ENCODE assay signal across 8 cellular contexts in genomic region chr11:68003846-68004550, GRCh38. TPM values are rescaled to one million over a fixed set of nuclear protein-coding genes. Genes with fewer than 3 reads are reported as not detected.
DNase-seq lines count a peak whose midpoint lies in the region; ATAC-seq lines count a peak whose summit lies in the region.

A gene with protein sequence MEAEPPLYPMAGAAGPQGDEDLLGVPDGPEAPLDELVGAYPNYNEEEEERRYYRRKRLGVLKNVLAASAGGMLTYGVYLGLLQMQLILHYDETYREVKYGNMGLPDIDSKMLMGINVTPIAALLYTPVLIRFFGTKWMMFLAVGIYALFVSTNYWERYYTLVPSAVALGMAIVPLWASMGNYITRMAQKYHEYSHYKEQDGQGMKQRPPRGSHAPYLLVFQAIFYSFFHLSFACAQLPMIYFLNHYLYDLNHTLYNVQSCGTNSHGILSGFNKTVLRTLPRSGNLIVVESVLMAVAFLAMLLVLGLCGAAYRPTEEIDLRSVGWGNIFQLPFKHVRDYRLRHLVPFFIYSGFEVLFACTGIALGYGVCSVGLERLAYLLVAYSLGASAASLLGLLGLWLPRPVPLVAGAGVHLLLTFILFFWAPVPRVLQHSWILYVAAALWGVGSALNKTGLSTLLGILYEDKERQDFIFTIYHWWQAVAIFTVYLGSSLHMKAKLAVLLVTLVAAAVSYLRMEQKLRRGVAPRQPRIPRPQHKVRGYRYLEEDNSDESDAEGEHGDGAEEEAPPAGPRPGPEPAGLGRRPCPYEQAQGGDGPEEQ (minus strand): TSS chr11:68004097. CDS start chr11:68004043, 54 bp downstream.

- peak; percentile 57 for ATAC-seq in HG03139 (IDR thresholded peaks at IDR 0.05; ENCODE audit: unreplicated experiment)
- ATAC-seq in esophagus mucosa = peak; percentile 85
- ATAC-seq in naive thymus-derived CD4-positive, alpha-beta T cell = peak; percentile 93
- ATAC-seq in stimulated activated naive B cell treated with anti-CD40 and anti-IgM and Interleukin-4, amounts not matched to agents 10 μg/mL and 1 μg/mL and 100 μg/mL, for 72 hours (replicated peaks) = peak; percentile 79 to 84

- no peaks in the 10 kb centered on the region for H3K36me3 Mint-ChIP-seq in naive thymus-derived CD4-positive, alpha-beta T cell
- H3K36me3 Mint-ChIP-seq in stimulated activated naive B cell treated with anti-CD40 and anti-IgM and Interleukin-4, amounts not matched to agents 10 μg/mL and 1 μg/mL and 100 μg/mL, for 72 hours = peaks cover 5 to 10% of the 10 kb centered on the region in 2 donors

- peak; percentile 67 for DNase-seq in NK-92 treated with Interleukin-12 subunit alpha and Interleukin-12 subunit beta, amount 100 ng/mL, for 24 hours (lab: John Stamatoyannopoulos, UW)
- DNase-seq in NK-92 (lab: John Stamatoyannopoulos, UW; ENCODE audit: unreplicated experiment) = no peak
- peak; percentile 93 for DNase-seq in OCI-M1 (lab: John Stamatoyannopoulos, UW)
- peak; percentile 55 for DNase-seq in activated T-cell treated with anti-CD3 and anti-CD28 coated beads for 4 hours
- peak; percentile 54 to 85 (median 69) for DNase-seq in naive thymus-derived CD4-positive, alpha-beta T cell
- peak; percentile 82 for DNase-seq in stimulated activated naive B cell treated with anti-CD40 and anti-IgM and Interleukin-4, amounts not matched to agents 10 μg/mL and 1 μg/mL and 100 μg/mL, for 72 hours

- H3K9me3 ChIP-seq in naive thymus-derived CD4-positive, alpha-beta T cell (ENCODE audit: control insufficient read depth in 2 of 3, low read length in 3 of 3) = no peaks in the 10 kb centered on the region

- H3K4me1 Mint-ChIP-seq in naive thymus-derived CD4-positive, alpha-beta T cell = peaks cover 0 to 24% (median 20%) of the 10 kb centered on the region in 7 donors
- H3K4me1 Mint-ChIP-seq in stimulated activated naive B cell treated with anti-CD40 and anti-IgM and Interleukin-4, amounts not matched to agents 10 μg/mL and 1 μg/mL and 100 μg/mL, for 72 hours = peaks cover 34 to 65% of the 10 kb centered on the region in 2 donors

- H3K4me3 Mint-ChIP-seq in naive thymus-derived CD4-positive, alpha-beta T cell = peak within 1 kb of the TSS; percentile 82 to 93 (median 86)
- peak within 1 kb of the TSS; percentile 87 to 89 for H3K4me3 Mint-ChIP-seq in stimulated activated naive B cell treated with anti-CD40 and anti-IgM and Interleukin-4, amounts not matched to agents 10 μg/mL and 1 μg/mL and 100 μg/mL, for 72 hours

- peaks cover 6 to 8% of the 10 kb centered on the region in 2 donors for H3K4me1 ChIP-seq in naive thymus-derived CD4-positive, alpha-beta T cell (ENCODE audit: control insufficient read depth in 2 of 2, insufficient read depth in 2 of 2, low read length in 2 of 2)

- peak within 1 kb of the TSS; percentile 64 for H3K4me3 ChIP-seq in naive thymus-derived CD4-positive, alpha-beta T cell (ENCODE audit: low read length)

- H3K27ac ChIP-seq in naive thymus-derived CD4-positive, alpha-beta T cell (ENCODE audit: low read depth, low read length) = peak within 1 kb of the TSS; percentile 66

- no peaks in the 10 kb centered on the region for H3K27me3 ChIP-seq in naive thymus-derived CD4-positive, alpha-beta T cell (ENCODE audit: control insufficient read depth in 2 of 2, insufficient read depth in 2 of 2, low read length in 2 of 2)

- CTCF ChIA-PET in naive thymus-derived CD4-positive, alpha-beta T cell (lab: Charles Lee) = interaction anchor here (1.4 kb wide), 1 partner anchor 48 kb away, joined by 7 read pairs; no protein-coding TSS in a partner anchor

- intact Hi-C loops in naive thymus-derived CD4-positive, alpha-beta T cell (cut with micrococcal nuclease) = loop anchor here (1.0 to 10.0 kb wide), 4 partner anchors 26 to 271 kb away; partner anchors contain the start of genes CHKA (in 2 of the 2), NDUFS8 (in 2 of the 2) and C11orf24 (in 1 of the 2)

- peak within 1 kb of the TSS; percentile 74 to 92 (median 85) for H3K27ac Mint-ChIP-seq in naive thymus-derived CD4-positive, alpha-beta T cell
- H3K27ac Mint-ChIP-seq in stimulated activated naive B cell treated with anti-CD40 and anti-IgM and Interleukin-4, amounts not matched to agents 10 μg/mL and 1 μg/mL and 100 μg/mL, for 72 hours = peak within 1 kb of the TSS; percentile 97

- H3K27me3 Mint-ChIP-seq in naive thymus-derived CD4-positive, alpha-beta T cell = no peaks in the 10 kb centered on the region
- no peaks in the 10 kb centered on the region for H3K27me3 Mint-ChIP-seq in stimulated activated naive B cell treated with anti-CD40 and anti-IgM and Interleukin-4, amounts not matched to agents 10 μg/mL and 1 μg/mL and 100 μg/mL, for 72 hours

- POLR2A ChIA-PET in naive thymus-derived CD4-positive, alpha-beta T cell (lab: Charles Lee) = interaction anchor here (1.3 kb wide), 1 partner anchor 27 kb away, joined by 5 read pairs; the partner anchor contains the start of gene NDUFS8

- peaks cover 0 to 1% (median 0%) of the 10 kb centered on the region in 11 donors for H3K9me3 Mint-ChIP-seq in naive thymus-derived CD4-positive, alpha-beta T cell
- no peaks in the 10 kb centered on the region for H3K9me3 Mint-ChIP-seq in stimulated activated naive B cell treated with anti-CD40 and anti-IgM and Interleukin-4, amounts not matched to agents 10 μg/mL and 1 μg/mL and 100 μg/mL, for 72 hours

- H3K36me3 ChIP-seq in naive thymus-derived CD4-positive, alpha-beta T cell (ENCODE audit: control insufficient read depth in 2 of 3, insufficient read depth in 3 of 3, low read length in 3 of 3) = no peaks in the 10 kb centered on the region

RNA-seq across cellular contexts. Expression of the gene that starts here (rescaled TPM):
- 15.7 TPM for total RNA-seq in esophagus mucosa
- 10 to 100 TPM; 10.1 to 76.3 (median 21.1) TPM for total RNA-seq in naive thymus-derived CD4-positive, alpha-beta T cell
- 10 to 100 TPM in 1 of 2 donors, 1 to 10 TPM in 1; 4.3 to 12.7 TPM for polyA plus RNA-seq in naive thymus-derived CD4-positive, alpha-beta T cell
